ENCODE assay signal across 36 cellular contexts in the genomic region with DNA sequence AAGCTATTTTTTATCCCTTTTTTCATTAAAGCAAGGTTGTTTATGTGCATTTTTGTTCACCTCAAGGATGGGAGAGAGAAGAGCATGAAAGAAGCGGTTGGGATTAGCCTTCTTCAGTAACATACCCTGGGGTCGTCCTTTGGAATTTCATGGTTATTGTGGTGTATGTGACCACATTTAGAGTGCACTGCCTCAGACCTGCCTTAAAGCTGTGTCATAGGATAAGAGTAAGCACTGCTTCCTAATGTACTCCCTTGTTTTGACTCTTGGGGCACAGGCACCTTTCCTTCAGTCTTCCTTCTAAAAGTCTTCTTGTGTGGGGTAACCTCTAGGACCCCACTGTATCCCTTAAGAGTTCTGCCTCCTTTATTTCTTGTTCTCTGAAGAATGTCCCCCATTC. TPM values are rescaled to one million over a fixed set of nuclear protein-coding genes. Genes with fewer than 3 reads are reported as not detected.
DNase-seq lines count a peak whose midpoint lies in the region; ATAC-seq and TF ChIP-seq lines count a peak whose summit lies in the region.
"Had no signal": no experiment of that assay in that cellular context is flagged by ENCODE, and none has a peak within 500 bp of the region (broad histone marks: within the 10 kb centered on the region; RNA-seq: fewer than 3 reads in every experiment).

No MANE protein-coding gene starts in this region.

- H3K27me3 ChIP-seq in SJCRH30: no peaks in the 10 kb centered on the region
- H3K27me3 ChIP-seq in osteoblast (ENCODE audit: insufficient read depth, low read length): no peaks in the 10 kb centered on the region
- H3K27me3 ChIP-seq in SK-N-SH (ENCODE audit: insufficient read depth): no peaks in the 10 kb centered on the region
- H3K27me3 ChIP-seq: heart right ventricle, right lobe of liver had no signal

- H3K9ac ChIP-seq in SK-N-SH: no peak overlapping the region
- H3K9ac ChIP-seq: GM23248, parathyroid adenoma had no signal

- 97% methylated on average over 2 of the region's 2 CpGs for WGBS in SK-N-SH (ENCODE audit: low lambda C conversion rate)

- H4K20me1 ChIP-seq in osteoblast (ENCODE audit: insufficient read depth, low read length) (peaks cover 31% of the 10 kb centered on the region), SK-N-SH (ENCODE audit: insufficient read depth) (peaks cover 67% of the 10 kb centered on the region)

- CTCF ChIA-PET in SK-N-SH (lab: Yijun Ruan, JAX): interaction anchor here (1.3 to 1.6 kb wide), 3 partner anchors 12 to 349 kb away, joined by 3 read pairs; no protein-coding TSS in a partner anchor

- H3K9me2 ChIP-seq in SK-N-SH: no peaks in the 10 kb centered on the region

- H2AFZ ChIP-seq in osteoblast (ENCODE audit: low read length) (no peak overlapping the region), SK-N-SH (ENCODE audit: low read depth) (no peak overlapping the region)
- H2AFZ ChIP-seq: GM23248, parathyroid adenoma, PC-9 had no signal

- H3K27ac ChIP-seq in SJCRH30: 0 out of 2 replicates have a peak overlapping the region, but pooled peaks have one; percentile 3
- no peak overlapping the region for H3K27ac ChIP-seq in osteoblast (ENCODE audit: low read depth, low read length)
- H3K27ac ChIP-seq in SK-N-SH (ENCODE audit: low read depth in 2 of 2, low read length in 1 of 2): no peak overlapping the region
- H3K27ac ChIP-seq: GM23248, heart right ventricle, parathyroid adenoma, PC-9, right lobe of liver, thoracic aorta, VCaP had no signal

- no peak overlapping the region for H3K4me3 Mint-ChIP-seq in naive thymus-derived CD8-positive, alpha-beta T cell
- H3K4me3 Mint-ChIP-seq: activated CD4-positive, alpha-beta T cell treated with anti-CD3 and anti-CD28 coated beads for 36 hours; activated CD8-positive, alpha-beta T cell treated with anti-CD3 and anti-CD28 coated beads, Interleukin-2, amount 10 ng/mL, durations not matched to agents 7 days and 5 days; activated naive CD4-positive, alpha-beta T cell treated with anti-CD3 and anti-CD28 coated beads, Interleukin-2, amount 50 U/mL, for 24 hours; CD14-positive monocyte; dendritic cell treated with granulocyte-macrophage colony-stimulating factor and Interleukin-4, amounts not matched to agents 40 ng/mL and 50 ng/mL, for 4 days; HFFc6; stimulated activated naive CD8-positive, alpha-beta T cell treated with anti-CD3 and anti-CD28 coated beads, Interleukin-15, Interleukin-2, amounts not matched to agents 100 ng/mL and 50 ng/mL, for 24 hours had no signal

- H3K4me3 ChIP-seq in SJCRH30 (no peak overlapping the region), choroid plexus epithelial cell (ENCODE audit: low read depth, low read length) (no peak overlapping the region), osteoblast (ENCODE audit: insufficient read depth, low read length) (no peak overlapping the region), SK-N-SH (ENCODE audit: low read depth in 2 of 2, low read length in 1 of 2) (no peak overlapping the region)
- H3K4me3 ChIP-seq: GM23248, heart right ventricle, PC-9, right lobe of liver, thoracic aorta had no signal

- peaks cover 21 to 29% (median 24%) of the 10 kb centered on the region in 4 donors for H3K4me1 Mint-ChIP-seq in naive thymus-derived CD8-positive, alpha-beta T cell

- H3K36me3 Mint-ChIP-seq in naive thymus-derived CD8-positive, alpha-beta T cell: peaks cover 0 to 32% (median 0%) of the 10 kb centered on the region in 3 donors

- H3K4me1 ChIP-seq in SJCRH30 (peaks cover 16% of the 10 kb centered on the region), osteoblast (ENCODE audit: insufficient read depth, low read length) (no peaks in the 10 kb centered on the region), SK-N-SH (ENCODE audit: control insufficient read depth in 1 of 2, insufficient read depth in 2 of 2, low read depth in 1 of 2, low read length in 1 of 2) (peaks cover 0 to 9% of the 10 kb centered on the region in 2 experiments; a peak in 2 of 4 replicates)
- H3K4me1 ChIP-seq: right lobe of liver had no signal

- TF ChIP-seq RAD21 in SK-N-SH (IDR thresholded peaks at IDR 0.05; ENCODE audit: low read length): no peak

- H3K4me2 ChIP-seq in osteoblast (ENCODE audit: insufficient read depth, low read length) (no peak overlapping the region), SK-N-SH (no peak overlapping the region)
- H3K4me2 ChIP-seq: PC-9 had no signal

- no peaks in the 10 kb centered on the region for H3K9me3 ChIP-seq in SJCRH30 (replicated peaks)
- no peaks in the 10 kb centered on the region for H3K9me3 ChIP-seq in osteoblast (ENCODE audit: low read depth, low read length)
- H3K9me3 ChIP-seq in SK-N-SH: no peaks in the 10 kb centered on the region
- H3K9me3 ChIP-seq: heart right ventricle, right lobe of liver, thoracic aorta had no signal

- H3K27me3 Mint-ChIP-seq in naive thymus-derived CD8-positive, alpha-beta T cell: no peaks in the 10 kb centered on the region
- H3K27me3 Mint-ChIP-seq: activated CD4-positive, alpha-beta T cell treated with anti-CD3 and anti-CD28 coated beads for 36 hours; activated naive CD4-positive, alpha-beta T cell treated with anti-CD3 and anti-CD28 coated beads, Interleukin-2, amount 50 U/mL, for 24 hours; dendritic cell treated with granulocyte-macrophage colony-stimulating factor and Interleukin-4, amounts not matched to agents 40 ng/mL and 50 ng/mL, for 4 days; stimulated activated naive CD8-positive, alpha-beta T cell treated with anti-CD3 and anti-CD28 coated beads, Interleukin-15, Interleukin-2, amounts not matched to agents 100 ng/mL and 50 ng/mL, for 24 hours had no signal

- POLR2A ChIA-PET in naive thymus-derived CD8-positive, alpha-beta T cell (lab: Charles Lee): interaction anchor here (1.4 kb wide), 1 partner anchor 28 kb away, joined by 3 read pairs; no protein-coding TSS in a partner anchor
- POLR2A ChIA-PET in SK-N-SH (lab: Yijun Ruan, JAX): no interaction called here

- no peaks in the 10 kb centered on the region for H3K9me3 Mint-ChIP-seq in naive thymus-derived CD8-positive, alpha-beta T cell
- H3K9me3 Mint-ChIP-seq: activated naive CD4-positive, alpha-beta T cell treated with anti-CD3 and anti-CD28 coated beads, Interleukin-2, amount 50 U/mL, for 24 hours; activated T-helper 2 cell treated with anti-CD3 and anti-CD28 coated beads, Interferon-gamma antibody, Interleukin-2, Interleukin-4, amounts not matched to agents 10 μg/mL and 5 μg/mL and 100 μg/mL, durations not matched to agents 14 hours and 24 hours and 36 hours; CD14-positive monocyte; dendritic cell treated with granulocyte-macrophage colony-stimulating factor and Interleukin-4, amounts not matched to agents 40 ng/mL and 50 ng/mL, for 4 days; HFFc6; stimulated activated naive CD8-positive, alpha-beta T cell treated with anti-CD3 and anti-CD28 coated beads, Interleukin-15, Interleukin-2, amounts not matched to agents 100 ng/mL and 50 ng/mL, for 24 hours had no signal

- peaks cover 9% of the 10 kb centered on the region for H3K36me3 ChIP-seq in SJCRH30
- peaks cover 6% of the 10 kb centered on the region for H3K36me3 ChIP-seq in osteoblast (ENCODE audit: insufficient read depth, low read length)
- H3K36me3 ChIP-seq in SK-N-SH (replicated peaks in 1 of 2; ENCODE audit: control insufficient read depth in 1 of 2, insufficient read depth in 2 of 2, low read length in 1 of 2): peaks cover 41 to 44% of the 10 kb centered on the region in 2 experiments
- H3K36me3 ChIP-seq: thoracic aorta had no signal

- no peak for ATAC-seq in HG03442 (IDR thresholded peaks at IDR 0.05; ENCODE audit: unreplicated experiment)
- ATAC-seq in naive thymus-derived CD8-positive, alpha-beta T cell: no peak
- ATAC-seq: activated CD4-positive, alpha-beta T cell treated with anti-CD3 and anti-CD28 coated beads for 36 hours; activated CD8-positive, alpha-beta T cell treated with anti-CD3 and anti-CD28 coated beads, Interleukin-2, amount 10 ng/mL, durations not matched to agents 7 days and 5 days; esophagus mucosa; left cardiac atrium; right lobe of liver had no signal

- H3K79me2 ChIP-seq in osteoblast (ENCODE audit: insufficient read depth, low read length) (peaks cover 78% of the 10 kb centered on the region), SK-N-SH (ENCODE audit: insufficient read depth) (peaks cover 98% of the 10 kb centered on the region)

- DNase-seq in ELF-1 (ENCODE audit: low read depth, low spot score) (peak; percentile 24), SJCRH30 (peak; percentile 54 to 65), choroid plexus epithelial cell (ENCODE audit: low read depth) (peak; percentile 39), osteoblast (ENCODE audit: insufficient read length, low spot score, missing footprints) (peak; percentile 50), retina (no peak), SK-N-SH (no peak)
- DNase-seq in naive thymus-derived CD8-positive, alpha-beta T cell: no peak
- DNase-seq: activated CD4-positive, alpha-beta T cell treated with anti-CD3 and anti-CD28 coated beads for 36 hours; activated CD8-positive, alpha-beta T cell treated with anti-CD3 and anti-CD28 coated beads, Interleukin-2, amount 10 ng/mL, durations not matched to agents 7 days and 5 days; aorta; Calu3; central memory CD4-positive, alpha-beta T cell; DMS79 treated with DMSO at 0.1 percent for 48 hours; GM23248; heart right ventricle; HFFc6; KG1; left cardiac atrium; MM.1S; NCI-H1930; NCI-H2171 treated with DMSO at 0.1 percent for 48 hours; NCI-H524 treated with DMSO at 0.1 percent for 48 hours; PC-9; right lobe of liver; Right ventricle myocardium superior; stimulated activated CD8-positive, alpha-beta memory T cell treated with anti-CD3 and anti-CD28 coated beads, Interleukin-4, amount 100 ng/mL, for 48 hours had no signal

- no peak overlapping the region for H3K27ac Mint-ChIP-seq in naive thymus-derived CD8-positive, alpha-beta T cell
- H3K27ac Mint-ChIP-seq: activated CD4-positive, alpha-beta T cell treated with anti-CD3 and anti-CD28 coated beads for 36 hours; activated CD8-positive, alpha-beta T cell treated with anti-CD3 and anti-CD28 coated beads, Interleukin-2, amount 10 ng/mL, durations not matched to agents 7 days and 5 days; activated T-helper 2 cell treated with anti-CD3 and anti-CD28 coated beads, Interferon-gamma antibody, Interleukin-2, Interleukin-4, amounts not matched to agents 10 μg/mL and 5 μg/mL and 100 μg/mL, durations not matched to agents 14 hours and 24 hours and 36 hours; CD14-positive monocyte; dendritic cell treated with granulocyte-macrophage colony-stimulating factor and Interleukin-4, amounts not matched to agents 40 ng/mL and 50 ng/mL, for 4 days; HFFc6; stimulated activated naive CD8-positive, alpha-beta T cell treated with anti-CD3 and anti-CD28 coated beads, Interleukin-15, Interleukin-2, amounts not matched to agents 100 ng/mL and 50 ng/mL, for 24 hours had no signal

- TF ChIP-seq EP300 in SK-N-SH (IDR thresholded peaks at IDR 0.05; ENCODE audit: borderline replicate concordance in 1 of 2, low read depth in 1 of 2, low read length in 1 of 2): no peak

- H3F3A ChIP-seq in SK-N-SH (replicated peaks; ENCODE audit: insufficient read depth): no peaks in the 10 kb centered on the region

- TF ChIP-seq CTCF in choroid plexus epithelial cell (conservative IDR thresholded peaks at IDR 0.05; ENCODE audit: low read depth, low read length): no peak
- TF ChIP-seq CTCF in osteoblast (IDR thresholded peaks at IDR 0.05; ENCODE audit: extremely low read depth, low read depth, low read length): no peak
- TF ChIP-seq CTCF in SK-N-SH (IDR thresholded peaks at IDR 0.05): no peak

RNA-seq across cellular contexts. Expression of a gene that starts 28.9 kb away (rescaled TPM):
- total RNA-seq in SJCRH30 (2014; rRNA removed; shearing (Covaris generic)): 25.7 and 28.6 TPM in 2 replicates
- total RNA-seq in osteoblast: 38.0 and 40.7 TPM in 2 replicates
- total RNA-seq in naive thymus-derived CD8-positive, alpha-beta T cell: 10 to 100 TPM; 84.1 to 85.2 TPM
- polyA plus RNA-seq in naive thymus-derived CD8-positive, alpha-beta T cell: 10 to 100 TPM in 2 of 3 donors, 1 to 10 TPM in 1; 9.4 to 12.9 (median 10.9) TPM
- polyA plus RNA-seq in SK-N-SH (2012; rRNA removed): 32.5 and 40.1 TPM in 2 replicates
- 16.0 and 19.0 TPM in 2 replicates for polyA plus RNA-seq in SK-N-SH (2012; cell fraction: cytosol; rRNA removed)
- polyA plus RNA-seq in SK-N-SH (2012; cell fraction: nucleus; rRNA removed): 127 and 149 TPM in 2 replicates

Comparison
In these comparisons a context has a peak if more than half of its experiments do, and no peak if none do; other contexts are left out.
1. DNase-seq: peak in ELF-1 (single experiment), SJCRH30 (2 of 2), choroid plexus epithelial cell (single experiment) and osteoblast (single experiment); none in retina (single experiment), naive thymus-derived CD8-positive, alpha-beta T cell (0 of 10) and SK-N-SH (single experiment).